ENCODE assay signal across 26 cellular contexts in genomic region chr13:93947651-93948050, GRCh38.
"Had no signal": no experiment of that assay in that cellular context is flagged by ENCODE, and none has a peak within 500 bp of the region (broad histone marks: within the 10 kb centered on the region; RNA-seq: fewer than 3 reads in every experiment).

No MANE protein-coding gene starts in this region.

- H3K27me3 ChIP-seq: MG63, Peyer's patch, SJCRH30 had no signal

- H3K4me1 ChIP-seq: Peyer's patch, SJCRH30 had no signal

- ATAC-seq: SK-N-SH treated with all-trans-retinoic acid at 6 μM for 48 hours, T-cell had no signal

- H3K9me3 ChIP-seq: MG63, Peyer's patch, SJCRH30 had no signal

- H3K4me3 ChIP-seq: MG63, Peyer's patch, SJCRH30, SK-N-MC had no signal

- H3K36me3 ChIP-seq: MG63, Peyer's patch, SJCRH30 had no signal

- H3K27ac ChIP-seq: Peyer's patch, SJCRH30, SK-N-MC had no signal

- DNase-seq: Kasumi-1, MG63, MV-4-11, NCI-H1092, NCI-H1105, NCI-H1436, NCI-H146, NCI-H1694, NCI-H1930, NCI-H2029 treated with DMSO at 0.1 percent for 48 hours, NCI-H2081 treated with DMSO at 0.1 percent for 48 hours, NCI-H2107, NCI-H2171, NCI-H226, NCI-H446 treated with DMSO at 0.1 percent for 48 hours, NCI-H510A, NCI-H524, NCI-H748 treated with DMSO at 0.1 percent for 48 hours, Peyer's patch, RPMI8226, SHP77, SIG-M5, SJCRH30, T-cell had no signal
